Comparison of ENCODE assay signal across 29 cellular contexts in genomic region chr2:150449856-150450255, GRCh38. TPM values are rescaled to one million over a fixed set of nuclear protein-coding genes. Genes with fewer than 3 reads are reported as not detected.
DNase-seq lines count a peak whose midpoint lies in the region; FAIRE-seq and TF ChIP-seq lines count a peak whose summit lies in the region.
"Had no signal": no experiment of that assay in that cellular context is flagged by ENCODE, and none has a peak within 500 bp of the region (broad histone marks: within the 10 kb centered on the region; RNA-seq: fewer than 3 reads in every experiment).

No MANE protein-coding gene starts in this region.

- no peak overlapping the region for H2AFZ ChIP-seq in hepatocyte

- no peaks in the 10 kb centered on the region for H4K20me1 ChIP-seq in hepatocyte (ENCODE audit: insufficient read depth, poor library complexity, severe bottlenecking)

- peak; percentile 27 for DNase-seq in DMS153 (lab: John Stamatoyannopoulos, UW)
- DNase-seq in HEK293T (ENCODE audit: extremely low spot score) = no peak
- no peak for DNase-seq in RCC 7860 (ENCODE audit: low spot score)
- DNase-seq in hepatocyte (ENCODE audit: low spot score) = peak; percentile 15
- DNase-seq in H4 (ENCODE audit: low spot score) = no peak
- no peak for DNase-seq in D721Med (ENCODE audit: insufficient read length, low spot score)
- DNase-seq in amniotic stem cell (lab: John Stamatoyannopoulos, UW) = no peak
- DNase-seq in colonic mucosa = no peak
- DNase-seq: activated CD4-positive, alpha-beta T cell treated with anti-CD3 and anti-CD28 coated beads, Interleukin-2, amount 50 U/mL, for 1 hour; activated naive CD8-positive, alpha-beta T cell treated with anti-CD3 and anti-CD28 coated beads, Interleukin-2, amount 10 ng/mL, durations not matched to agents 7 days and 5 days; AML-193; body of pancreas; CD8-positive, alpha-beta memory T cell; EL; GOT3; IMR-90; left ventricle myocardium inferior; MM.1S; NCI-H146; NCI-H2171 treated with DMSO at 0.1 percent for 48 hours; NCI-H774; ovary; stimulated activated naive CD8-positive, alpha-beta T cell treated with anti-CD3 and anti-CD28 coated beads, Interleukin-15, amount 100 ng/mL, for 72 hours; WERI-Rb-1 had no signal

- intact Hi-C loops in colonic mucosa (cut with DNase I) = no loop called here

- H3K36me3 ChIP-seq in hepatocyte (replicated peaks; ENCODE audit: insufficient read depth, low read depth) (no peaks in the 10 kb centered on the region), colonic mucosa (no peaks in the 10 kb centered on the region)
- H3K36me3 ChIP-seq: left ventricle myocardium inferior, ovary, tibial nerve, WERI-Rb-1 had no signal

- no peaks in the 10 kb centered on the region for H3K79me2 ChIP-seq in hepatocyte

- H3K4me1 ChIP-seq in hepatocyte (ENCODE audit: insufficient read depth) = no peaks in the 10 kb centered on the region
- no peaks in the 10 kb centered on the region for H3K4me1 ChIP-seq in colonic mucosa
- H3K4me1 ChIP-seq: body of pancreas, left ventricle myocardium inferior, tibial nerve had no signal

- WGBS in hepatocyte (ENCODE audit: low lambda C conversion rate, missing lambda C conversion rate) = 45% methylated on average over 3 of the region's 3 CpGs

- no peak for TF ChIP-seq CTCF in hepatocyte (IDR thresholded peaks at IDR 0.05; ENCODE audit: poor library complexity)
- no peak for TF ChIP-seq CTCF in D721Med (IDR thresholded peaks at IDR 0.05; ENCODE audit: insufficient read depth, missing control alignments)
- no peak for TF ChIP-seq CTCF in colonic mucosa (IDR thresholded peaks at IDR 0.05)

- H3K27ac ChIP-seq in hepatocyte (peak overlapping the region; percentile 47), colonic mucosa (no peak overlapping the region)
- H3K27ac ChIP-seq: body of pancreas, HL-60, left ventricle myocardium inferior, ovary, tibial nerve, WERI-Rb-1 had no signal

- H3K27me3 ChIP-seq in hepatocyte (no peaks in the 10 kb centered on the region), colonic mucosa (no peaks in the 10 kb centered on the region)
- H3K27me3 ChIP-seq: body of pancreas, ovary, tibial nerve had no signal

- POLR2A ChIA-PET in HEK293T (lab: Yijun Ruan, JAX) = no interaction called here

- no peaks in the 10 kb centered on the region for H3K9me2 ChIP-seq in hepatocyte (replicated peaks; ENCODE audit: insufficient read depth)

- CTCF ChIA-PET in HEK293T (lab: Yijun Ruan, JAX) = no interaction called here

- H3K4me3 ChIP-seq in hepatocyte (no peak overlapping the region), colonic mucosa (no peak overlapping the region)
- H3K4me3 ChIP-seq: body of pancreas, left ventricle myocardium inferior, ovary, tibial nerve had no signal

- no peak overlapping the region for H3K4me2 ChIP-seq in hepatocyte

- peak; percentile 24 for FAIRE-seq in RCC 7860 (lab: Jason Lieb, UNC)
- no peak for FAIRE-seq in D721Med (lab: Jason Lieb, UNC)

- H3K9me3 ChIP-seq in hepatocyte (ENCODE audit: low read depth) = peaks cover 6% of the 10 kb centered on the region
- no peaks in the 10 kb centered on the region for H3K9me3 ChIP-seq in colonic mucosa
- H3K9me3 ChIP-seq: body of pancreas, ovary, tibial nerve had no signal

- H3K9ac ChIP-seq in colonic mucosa (ENCODE audit: low read depth in 2 of 2, low read length in 2 of 2) = no peak overlapping the region

TF ChIP-seq in HEK293T, 16 proteins besides CTCF, POLR2A, EP300 and RAD21:
- TF ChIP-seq FOXM1 (IDR thresholded peaks at IDR 0.05; ENCODE audit: borderline replicate concordance) = no peak
- peak; percentile 11; the same call in 1 of the 2 replicates for TF ChIP-seq PKNOX1 (IDR thresholded peaks at IDR 0.05)
- TF ChIP-seq ELF4 (IDR thresholded peaks at IDR 0.05) = no peak
TF ChIP-seq in HEK293T: peak in this region for 1.

RNA-seq across cellular contexts. Expression of gene RND3, which starts 37.6 kb away (rescaled TPM):
- total RNA-seq in hepatocyte (133 and 135 TPM in 2 replicates), colonic mucosa (10 to 100 TPM; 26.8 to 57.1 TPM)
- 110 and 118 TPM in 2 replicates for polyA plus RNA-seq in hepatocyte
- total RNA-seq in H4 (2014; rRNA removed; shearing (Covaris generic)) = 51.7 and 56.7 TPM in 2 replicates
- total RNA-seq: activated naive CD8-positive, alpha-beta T cell treated with anti-CD3 and anti-CD28 coated beads, Interleukin-2, amount 10 ng/mL, durations not matched to agents 7 days and 5 days; activated T-helper 2 cell treated with anti-CD3 and anti-CD28 coated beads, Interferon-gamma antibody, Interleukin-2, Interleukin-4, amounts not matched to agents 10 μg/mL and 5 μg/mL and 100 μg/mL, durations not matched to agents 14 hours and 24 hours and 36 hours; CD8-positive, alpha-beta memory T cell; natural killer cell treated with Interleukin-12 subunit alpha and Interleukin-12 subunit beta and Interleukin-15 and Interleukin-18, amount 100 ng/mL, for 72 hours; T-helper 2 cell treated with Interferon-gamma antibody and Interleukin-4, amounts not matched to agents 100 ng/mL and 5 ng/mL, for 36 hours had no signal
- polyA plus RNA-seq: CD8-positive, alpha-beta memory T cell had no signal

Comparison
In these comparisons a context has a peak if more than half of its experiments do, and no peak if none do; other contexts are left out.
1. DNase-seq: peak in DMS153 (single experiment) and hepatocyte (single experiment); none in HEK293T (single experiment), RCC 7860 (single experiment), H4 (single experiment), D721Med (single experiment), amniotic stem cell (single experiment) and colonic mucosa (single experiment).